1 cellular context compared by ENCODE assay signal in the genomic region with DNA sequence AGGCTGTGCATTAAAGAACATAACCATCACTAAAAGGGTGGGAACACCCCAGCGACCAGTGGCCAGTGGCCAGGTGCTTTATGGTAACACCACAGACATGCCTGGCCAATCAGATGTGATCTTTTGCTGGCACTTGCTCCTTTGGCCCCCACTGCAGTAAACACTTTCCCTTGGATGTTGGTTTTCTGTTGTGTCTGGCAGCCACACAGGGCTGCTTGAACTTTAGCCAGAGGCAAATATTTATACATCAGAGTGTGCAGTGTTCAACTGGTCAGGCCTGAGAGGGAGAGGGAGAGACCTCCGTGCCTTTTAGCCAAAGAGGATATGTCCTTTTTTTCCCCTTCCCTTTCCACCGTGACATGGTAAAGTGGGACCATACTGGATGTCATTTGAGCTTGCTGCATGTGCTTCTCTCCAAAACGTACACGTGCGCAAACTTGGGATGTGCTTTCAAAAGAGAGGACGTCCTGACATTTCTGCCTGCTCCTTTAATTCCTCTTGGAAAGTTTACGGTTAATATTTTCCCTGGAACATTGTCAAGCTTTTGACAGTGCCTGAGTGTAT.
TF ChIP-seq lines count a peak whose summit lies in the region.

No MANE protein-coding gene starts in this region.

TF ChIP-seq in HepG2, 621 proteins besides CTCF, POLR2A, EP300 and RAD21 (continued from another document and continues in another):
- TF ChIP-seq, protein P1, sequence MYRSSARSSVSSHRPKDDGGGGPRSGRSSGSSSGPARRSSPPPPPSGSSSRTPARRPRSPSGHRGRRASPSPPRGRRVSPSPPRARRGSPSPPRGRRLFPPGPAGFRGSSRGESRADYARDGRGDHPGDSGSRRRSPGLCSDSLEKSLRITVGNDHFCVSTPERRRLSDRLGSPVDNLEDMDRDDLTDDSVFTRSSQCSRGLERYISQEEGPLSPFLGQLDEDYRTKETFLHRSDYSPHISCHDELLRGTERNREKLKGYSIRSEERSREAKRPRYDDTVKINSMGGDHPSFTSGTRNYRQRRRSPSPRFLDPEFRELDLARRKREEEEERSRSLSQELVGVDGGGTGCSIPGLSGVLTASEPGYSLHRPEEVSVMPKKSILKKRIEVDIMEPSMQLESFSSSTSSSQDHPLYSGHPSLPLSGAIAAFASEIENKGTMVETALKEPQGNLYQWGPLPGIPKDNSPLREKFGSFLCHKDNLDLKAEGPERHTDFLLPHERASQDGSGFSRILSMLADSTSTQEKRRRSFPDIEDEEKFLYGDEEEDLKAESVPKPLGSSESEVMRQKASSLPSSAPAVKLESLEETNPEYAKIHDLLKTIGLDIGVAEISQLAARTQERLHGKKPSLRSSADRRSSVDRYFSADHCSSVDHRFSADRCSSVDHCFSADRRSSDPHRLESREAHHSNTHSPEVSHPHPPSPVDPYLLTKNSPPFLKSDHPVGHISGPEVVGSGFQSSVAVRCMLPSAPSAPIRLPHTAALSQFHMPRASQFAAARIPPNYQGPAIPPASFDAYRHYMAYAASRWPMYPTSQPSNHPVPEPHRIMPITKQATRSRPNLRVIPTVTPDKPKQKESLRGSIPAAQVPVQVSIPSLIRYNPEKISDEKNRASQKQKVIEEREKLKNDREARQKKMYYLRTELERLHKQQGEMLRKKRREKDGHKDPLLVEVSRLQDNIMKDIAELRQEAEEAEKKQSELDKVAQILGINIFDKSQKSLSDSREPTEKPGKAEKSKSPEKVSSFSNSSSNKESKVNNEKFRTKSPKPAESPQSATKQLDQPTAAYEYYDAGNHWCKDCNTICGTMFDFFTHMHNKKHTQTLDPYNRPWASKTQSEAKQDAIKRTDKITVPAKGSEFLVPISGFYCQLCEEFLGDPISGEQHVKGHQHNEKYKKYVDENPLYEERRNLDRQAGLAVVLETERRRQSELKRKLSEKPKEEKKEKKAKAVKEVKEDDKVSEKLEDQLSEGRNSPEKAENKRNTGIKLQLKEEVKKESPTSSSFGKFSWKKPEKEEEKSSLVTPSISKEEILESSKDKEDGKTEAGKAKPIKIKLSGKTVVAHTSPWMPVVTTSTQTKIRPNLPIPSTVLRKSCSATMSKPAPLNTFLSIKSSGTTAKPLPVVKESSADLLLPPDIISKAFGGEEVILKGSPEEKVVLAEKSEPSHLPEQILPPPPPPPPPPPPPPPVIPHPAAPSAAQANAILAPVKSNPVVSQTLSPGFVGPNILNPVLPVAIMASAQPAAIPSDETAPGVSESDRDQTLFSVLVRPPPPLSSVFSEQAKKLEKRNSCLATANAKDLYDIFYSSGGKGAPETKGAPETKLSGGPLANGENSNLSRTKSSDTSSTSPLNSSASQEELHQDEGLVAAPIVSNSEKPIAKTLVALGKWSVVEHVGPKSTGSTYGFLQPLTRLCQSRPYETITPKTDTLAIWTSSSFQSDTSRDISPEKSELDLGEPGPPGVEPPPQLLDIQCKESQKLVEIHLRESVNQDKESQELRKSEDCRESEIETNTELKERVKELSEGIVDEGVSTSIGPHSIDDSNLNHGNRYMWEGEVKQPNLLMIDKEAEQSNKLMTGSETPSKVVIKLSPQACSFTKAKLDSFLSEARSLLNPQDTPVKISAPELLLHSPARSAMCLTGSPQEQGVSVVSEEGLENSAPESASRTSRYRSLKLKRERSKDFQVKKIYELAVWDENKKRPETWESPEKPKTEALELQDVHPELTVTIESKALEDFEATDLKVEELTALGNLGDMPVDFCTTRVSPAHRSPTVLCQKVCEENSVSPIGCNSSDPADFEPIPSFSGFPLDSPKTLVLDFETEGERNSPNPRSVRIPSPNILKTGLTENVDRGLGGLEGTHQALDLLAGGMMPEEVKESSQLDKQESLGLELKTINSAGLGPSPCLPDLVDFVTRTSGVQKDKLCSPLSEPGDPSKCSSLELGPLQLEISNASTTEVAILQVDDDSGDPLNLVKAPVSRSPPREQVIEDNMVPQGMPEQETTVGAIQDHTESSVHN (CRISPR knock-in tag; IDR thresholded peaks at IDR 0.05) = no peak
- no peak for TF ChIP-seq KDM5B (CRISPR knock-in tag; IDR thresholded peaks at IDR 0.05; ENCODE audit: borderline replicate concordance)
- TF ChIP-seq CEBPZ (IDR thresholded peaks at IDR 0.05; ENCODE audit: low read length) = no peak
- TF ChIP-seq ZNF709 (CRISPR knock-in tag; IDR thresholded peaks at IDR 0.05) = no peak
- TF ChIP-seq MEIS2 (CRISPR knock-in tag; IDR thresholded peaks at IDR 0.05) = no peak
- TF ChIP-seq ZNF883 (CRISPR knock-in tag; IDR thresholded peaks at IDR 0.05; ENCODE audit: not compliant biosample characterization) = no peak
- TF ChIP-seq SRY (CRISPR knock-in tag; IDR thresholded peaks at IDR 0.05) = no peak
- no peak; the same call in 1 of the 2 replicates for TF ChIP-seq STAT5B (CRISPR knock-in tag; IDR thresholded peaks at IDR 0.05)
- TF ChIP-seq ZKSCAN8 (CRISPR knock-in tag; IDR thresholded peaks at IDR 0.05; ENCODE audit: borderline replicate concordance) = peak; percentile 19; the same call in 1 of the 2 replicates
- no peak for TF ChIP-seq ZNF354B (CRISPR knock-in tag; IDR thresholded peaks at IDR 0.05)
- peak; percentile 68; the same call in 1 of the 2 replicates for TF ChIP-seq TCF7 (IDR thresholded peaks at IDR 0.05; ENCODE audit: low read depth)
- peak; percentile 68; the same call in 1 of the 2 replicates for TF ChIP-seq CBX5 (CRISPR knock-in tag; IDR thresholded peaks at IDR 0.05; ENCODE audit: borderline replicate concordance)
- TF ChIP-seq HOXA7 (CRISPR knock-in tag; IDR thresholded peaks at IDR 0.05) = no peak
- TF ChIP-seq DPF2 (CRISPR knock-in tag; IDR thresholded peaks at IDR 0.05; ENCODE audit: borderline replicate concordance, low read depth) = peak; percentile 54; the same call in 1 of the 2 replicates
- TF ChIP-seq NFE2L1 (CRISPR knock-in tag; IDR thresholded peaks at IDR 0.05; ENCODE audit: borderline replicate concordance) = no peak
- TF ChIP-seq, protein P2, sequence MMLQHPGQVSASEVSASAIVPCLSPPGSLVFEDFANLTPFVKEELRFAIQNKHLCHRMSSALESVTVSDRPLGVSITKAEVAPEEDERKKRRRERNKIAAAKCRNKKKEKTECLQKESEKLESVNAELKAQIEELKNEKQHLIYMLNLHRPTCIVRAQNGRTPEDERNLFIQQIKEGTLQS (CRISPR knock-in tag; IDR thresholded peaks at IDR 0.05) = no peak
- no peak for TF ChIP-seq BHLHE40 (IDR thresholded peaks at IDR 0.05; ENCODE audit: low read length)
- TF ChIP-seq NFKBIZ (CRISPR knock-in tag; IDR thresholded peaks at IDR 0.05) = no peak
- TF ChIP-seq, protein P3, sequence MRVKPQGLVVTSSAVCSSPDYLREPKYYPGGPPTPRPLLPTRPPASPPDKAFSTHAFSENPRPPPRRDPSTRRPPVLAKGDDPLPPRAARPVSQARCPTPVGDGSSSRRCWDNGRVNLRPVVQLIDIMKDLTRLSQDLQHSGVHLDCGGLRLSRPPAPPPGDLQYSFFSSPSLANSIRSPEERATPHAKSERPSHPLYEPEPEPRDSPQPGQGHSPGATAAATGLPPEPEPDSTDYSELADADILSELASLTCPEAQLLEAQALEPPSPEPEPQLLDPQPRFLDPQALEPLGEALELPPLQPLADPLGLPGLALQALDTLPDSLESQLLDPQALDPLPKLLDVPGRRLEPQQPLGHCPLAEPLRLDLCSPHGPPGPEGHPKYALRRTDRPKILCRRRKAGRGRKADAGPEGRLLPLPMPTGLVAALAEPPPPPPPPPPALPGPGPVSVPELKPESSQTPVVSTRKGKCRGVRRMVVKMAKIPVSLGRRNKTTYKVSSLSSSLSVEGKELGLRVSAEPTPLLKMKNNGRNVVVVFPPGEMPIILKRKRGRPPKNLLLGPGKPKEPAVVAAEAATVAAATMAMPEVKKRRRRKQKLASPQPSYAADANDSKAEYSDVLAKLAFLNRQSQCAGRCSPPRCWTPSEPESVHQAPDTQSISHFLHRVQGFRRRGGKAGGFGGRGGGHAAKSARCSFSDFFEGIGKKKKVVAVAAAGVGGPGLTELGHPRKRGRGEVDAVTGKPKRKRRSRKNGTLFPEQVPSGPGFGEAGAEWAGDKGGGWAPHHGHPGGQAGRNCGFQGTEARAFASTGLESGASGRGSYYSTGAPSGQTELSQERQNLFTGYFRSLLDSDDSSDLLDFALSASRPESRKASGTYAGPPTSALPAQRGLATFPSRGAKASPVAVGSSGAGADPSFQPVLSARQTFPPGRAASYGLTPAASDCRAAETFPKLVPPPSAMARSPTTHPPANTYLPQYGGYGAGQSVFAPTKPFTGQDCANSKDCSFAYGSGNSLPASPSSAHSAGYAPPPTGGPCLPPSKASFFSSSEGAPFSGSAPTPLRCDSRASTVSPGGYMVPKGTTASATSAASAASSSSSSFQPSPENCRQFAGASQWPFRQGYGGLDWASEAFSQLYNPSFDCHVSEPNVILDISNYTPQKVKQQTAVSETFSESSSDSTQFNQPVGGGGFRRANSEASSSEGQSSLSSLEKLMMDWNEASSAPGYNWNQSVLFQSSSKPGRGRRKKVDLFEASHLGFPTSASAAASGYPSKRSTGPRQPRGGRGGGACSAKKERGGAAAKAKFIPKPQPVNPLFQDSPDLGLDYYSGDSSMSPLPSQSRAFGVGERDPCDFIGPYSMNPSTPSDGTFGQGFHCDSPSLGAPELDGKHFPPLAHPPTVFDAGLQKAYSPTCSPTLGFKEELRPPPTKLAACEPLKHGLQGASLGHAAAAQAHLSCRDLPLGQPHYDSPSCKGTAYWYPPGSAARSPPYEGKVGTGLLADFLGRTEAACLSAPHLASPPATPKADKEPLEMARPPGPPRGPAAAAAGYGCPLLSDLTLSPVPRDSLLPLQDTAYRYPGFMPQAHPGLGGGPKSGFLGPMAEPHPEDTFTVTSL (CRISPR knock-in tag; IDR thresholded peaks at IDR 0.05; ENCODE audit: borderline replicate concordance) = peak; percentile 89
- no peak for TF ChIP-seq SMAD1 (CRISPR knock-in tag; IDR thresholded peaks at IDR 0.05; ENCODE audit: borderline replicate concordance, low read depth)
- peak; percentile 5; the same call in 1 of the 2 replicates for TF ChIP-seq KAT8 (CRISPR knock-in tag; IDR thresholded peaks at IDR 0.05)
- peak in 1 of 2 experiments; percentile 48; a peak in 1 of 4 replicates for TF ChIP-seq ATF4 (CRISPR knock-in tag; IDR thresholded peaks at IDR 0.05)
- peak; percentile 52; the same call in 1 of the 2 replicates for TF ChIP-seq ZNF766 (CRISPR knock-in tag; IDR thresholded peaks at IDR 0.05; ENCODE audit: borderline replicate concordance)
- no peak for TF ChIP-seq ZNF225 (CRISPR knock-in tag; IDR thresholded peaks at IDR 0.05)
- peak; percentile 70; the same call in 1 of the 2 replicates for TF ChIP-seq THAP11 (CRISPR knock-in tag; IDR thresholded peaks at IDR 0.05)
- no peak for TF ChIP-seq HDAC6 (IDR thresholded peaks at IDR 0.05; ENCODE audit: low read depth, low read length)
- TF ChIP-seq ZNF7 (CRISPR knock-in tag; IDR thresholded peaks at IDR 0.05) = no peak
- TF ChIP-seq KAT2B (IDR thresholded peaks at IDR 0.05; ENCODE audit: borderline replicate concordance, low read depth, low read length) = no peak
- TF ChIP-seq ZSCAN12 (CRISPR knock-in tag; IDR thresholded peaks at IDR 0.05) = no peak
- TF ChIP-seq KDM6A (CRISPR knock-in tag; IDR thresholded peaks at IDR 0.05; ENCODE audit: low read depth) = peak; percentile 78
- no peak for TF ChIP-seq ZBTB49 (CRISPR knock-in tag; IDR thresholded peaks at IDR 0.05; ENCODE audit: borderline replicate concordance)
- no peak for TF ChIP-seq LBX2 (CRISPR knock-in tag; IDR thresholded peaks at IDR 0.05; ENCODE audit: borderline replicate concordance)
- peak; percentile 56; the same call in 1 of the 2 replicates for TF ChIP-seq HMG20A (CRISPR knock-in tag; IDR thresholded peaks at IDR 0.05; ENCODE audit: borderline replicate concordance)
- TF ChIP-seq ZNF772 (CRISPR knock-in tag; IDR thresholded peaks at IDR 0.05) = no peak
- TF ChIP-seq ZNF3 (CRISPR knock-in tag; IDR thresholded peaks at IDR 0.05) = no peak
- no peak for TF ChIP-seq ZNF569 (CRISPR knock-in tag; IDR thresholded peaks at IDR 0.05; ENCODE audit: borderline replicate concordance)
- TF ChIP-seq MIER3 (CRISPR knock-in tag; IDR thresholded peaks at IDR 0.05; ENCODE audit: borderline replicate concordance) = peak; percentile 65; the same call in 1 of the 2 replicates
